Comparison of ENCODE assay signal across 8 cellular contexts in genomic region chr19:45791744-45792481, GRCh38. TPM values are rescaled to one million over a fixed set of nuclear protein-coding genes. Genes with fewer than 3 reads are reported as not detected.
A peak's percentile ranks its signal among the peaks of the same experiment; 100 is the strongest.
DNase-seq lines count a peak whose midpoint lies in the region; ATAC-seq lines count a peak whose summit lies in the region.

No MANE protein-coding gene starts in this region.

- H3K36me3 ChIP-seq in BLaER1 = peaks cover 32% of the 10 kb centered on the region

- H3K27ac ChIP-seq in BLaER1 (peak overlapping the region; percentile 91), right cardiac atrium (ENCODE audit: low read length) (peak overlapping the region; percentile 88)

- intact Hi-C loops in right cardiac atrium (cut with DNase I) = no loop called here

- peak overlapping the region; percentile 95 for H3K4me2 ChIP-seq in BLaER1

- H3K9ac ChIP-seq in BLaER1 = peak overlapping the region; percentile 89

- no peaks in the 10 kb centered on the region for H3K9me3 ChIP-seq in BLaER1
- H3K9me3 ChIP-seq in right cardiac atrium (ENCODE audit: control insufficient read depth, low read length) = no peaks in the 10 kb centered on the region

- H3K27me3 ChIP-seq in BLaER1 (peaks cover 21% of the 10 kb centered on the region), right cardiac atrium (ENCODE audit: control insufficient read depth, insufficient read depth) (no peaks in the 10 kb centered on the region)

- ATAC-seq in GM21619 (IDR thresholded peaks at IDR 0.05; ENCODE audit: unreplicated experiment) (peak; percentile 4), right cardiac atrium (no peak), HG03354 (IDR thresholded peaks at IDR 0.05; ENCODE audit: poor library complexity, severe bottlenecking, unreplicated experiment) (no peak)

- WGBS in right cardiac atrium = 5% methylated on average over 34 of the region's 34 CpGs

- peak; percentile 28 to 47 for DNase-seq in activated CD4-positive, alpha-beta T cell treated with anti-CD3 and anti-CD28 coated beads, Interleukin-2, amount 50 U/mL, for 48 hours
- DNase-seq in right cardiac atrium = no peak
- DNase-seq in stimulated activated CD8-positive, alpha-beta memory T cell treated with anti-CD3 and anti-CD28 coated beads, Interleukin-4, amount 100 ng/mL, for 48 hours = peak; percentile 54
- no peak for DNase-seq in LoVo (ENCODE audit: low spot score)
- DNase-seq in SHP77 (lab: John Stamatoyannopoulos, UW) = no peak

- peaks cover 35% of the 10 kb centered on the region for H3K4me1 ChIP-seq in BLaER1
- H3K4me1 ChIP-seq in right cardiac atrium (ENCODE audit: control insufficient read depth, insufficient read depth, low read length) = no peaks in the 10 kb centered on the region

- peaks cover 55% of the 10 kb centered on the region for H4K20me1 ChIP-seq in BLaER1

- H3K4me3 ChIP-seq in BLaER1 (peak overlapping the region; percentile 92), right cardiac atrium (ENCODE audit: low read length) (peak overlapping the region; percentile 93)

RNA-seq across cellular contexts. Expression of gene DMWD, which starts 0.7 kb away (rescaled TPM):
- 10 to 100 TPM; 72.2 to 87.1 (median 76.6) TPM for total RNA-seq in right cardiac atrium
- 50.2 TPM for polyA plus RNA-seq in right cardiac atrium

RNA-seq across cellular contexts. Expression of gene DMPK, which starts 9.6 kb away (rescaled TPM):
- total RNA-seq in right cardiac atrium = 100 to 1,000 TPM; 220 to 304 (median 288) TPM
- polyA plus RNA-seq in right cardiac atrium = 395 TPM

RNA-seq across cellular contexts. Expression of gene SIX5, which starts 22.9 kb away (rescaled TPM):
- 10 to 100 TPM; 15.8 to 33.2 (median 24.1) TPM for total RNA-seq in right cardiac atrium
- polyA plus RNA-seq in right cardiac atrium = 19.4 TPM

RNA-seq across cellular contexts. Expression of gene RSPH6A, which starts 23.2 kb away (rescaled TPM):
- total RNA-seq in right cardiac atrium = under 1 TPM in 1 of 4 donors, not detected in 3; 0.14 TPM
- polyA plus RNA-seq in right cardiac atrium = not detected

RNA-seq across cellular contexts. Expression of gene MEIOSIN, which starts 58.7 kb away (rescaled TPM):
- total RNA-seq in right cardiac atrium = under 1 TPM; 0.15 to 0.76 (median 0.30) TPM
- 0.41 TPM for polyA plus RNA-seq in right cardiac atrium

Comparison
In these comparisons a context has a peak if more than half of its experiments do, and no peak if none do; other contexts are left out.
1. DNase-seq: peak in activated CD4-positive, alpha-beta T cell treated with anti-CD3 and anti-CD28 coated beads, Interleukin-2, amount 50 U/mL, for 48 hours (2 of 2) and stimulated activated CD8-positive, alpha-beta memory T cell treated with anti-CD3 and anti-CD28 coated beads, Interleukin-4, amount 100 ng/mL, for 48 hours (single experiment); none in right cardiac atrium (0 of 3), LoVo (single experiment) and SHP77 (0 of 2).